Comparison of ENCODE assay signal across 20 cellular contexts in genomic region chr14:51138353-51139103, GRCh38.
"Had no signal": no experiment of that assay in that cellular context is flagged by ENCODE, and none has a peak within 500 bp of the region (broad histone marks: within the 10 kb centered on the region; RNA-seq: fewer than 3 reads in every experiment).

No MANE protein-coding gene starts in this region.

- H3K4me1 ChIP-seq: tibial artery, uterus had no signal

- H3K4me3 Mint-ChIP-seq: activated naive CD8-positive, alpha-beta T cell treated with anti-CD3 and anti-CD28 coated beads for 36 hours; activated T-helper 1 cell treated with anti-CD3 and anti-CD28 coated beads, Interleukin-12 subunit alpha, Interleukin-12 subunit beta, Interleukin-2, Interleukin-4 antibody, amounts not matched to agents 30 ng/mL and 10 ng/mL and 1 ng/mL, durations not matched to agents 14 hours and 24 hours and 36 hours had no signal

- H3K27me3 Mint-ChIP-seq: activated naive CD8-positive, alpha-beta T cell treated with anti-CD3 and anti-CD28 coated beads for 36 hours had no signal

- H3K36me3 ChIP-seq: brain microvascular endothelial cell, esophagus muscularis mucosa, neutrophil, tibial artery, uterus had no signal

- H3K4me1 Mint-ChIP-seq: activated naive CD8-positive, alpha-beta T cell treated with anti-CD3 and anti-CD28 coated beads for 36 hours had no signal

- H3K27me3 ChIP-seq: brain microvascular endothelial cell, esophagus muscularis mucosa, neutrophil, tibial artery, uterus had no signal

- H3K4me3 ChIP-seq: esophagus muscularis mucosa, lung, skin epidermis, tibial artery, uterus had no signal

- H3K27ac ChIP-seq: brain microvascular endothelial cell, esophagus muscularis mucosa, neutrophil, skin epidermis, tibial artery, uterus had no signal

- H3K36me3 Mint-ChIP-seq: activated naive CD8-positive, alpha-beta T cell treated with anti-CD3 and anti-CD28 coated beads for 36 hours had no signal

- DNase-seq: activated CD4-positive, alpha-beta T cell treated with anti-CD3 and anti-CD28 coated beads, Interleukin-2, amount 50 U/mL, for 1 hour; activated naive CD8-positive, alpha-beta T cell treated with anti-CD3 and anti-CD28 coated beads for 36 hours; amygdala; brain microvascular endothelial cell; cortex of kidney; effector CD4-positive, alpha-beta T cell; left cardiac atrium; midbrain; retina; stimulated activated CD4-positive, alpha-beta T cell treated with anti-CD3 and anti-CD28 coated beads, Interleukin-15, amount 100 ng/mL, for 24 hours; stimulated activated CD4-positive, alpha-beta T cell treated with anti-CD3 and anti-CD28 coated beads, Interleukin-4, amount 100 ng/mL, for 1 hour; stimulated activated naive CD4-positive, alpha-beta T cell; tibial artery; uterus had no signal

- H3K27ac Mint-ChIP-seq: activated naive CD8-positive, alpha-beta T cell treated with anti-CD3 and anti-CD28 coated beads for 36 hours; activated T-helper 1 cell treated with anti-CD3 and anti-CD28 coated beads, Interleukin-12 subunit alpha, Interleukin-12 subunit beta, Interleukin-2, Interleukin-4 antibody, amounts not matched to agents 30 ng/mL and 10 ng/mL and 1 ng/mL, durations not matched to agents 14 hours and 24 hours and 36 hours had no signal

- ATAC-seq: activated CD4-positive, CD25-positive, alpha-beta regulatory T cell treated with anti-CD3 and anti-CD28 coated beads, Interleukin-2, amount 50 U/mL, for 24 hours had no signal

- H3K9me3 ChIP-seq: esophagus muscularis mucosa, neutrophil, uterus had no signal
